9 cellular contexts compared by ENCODE assay signal in the genomic region with DNA sequence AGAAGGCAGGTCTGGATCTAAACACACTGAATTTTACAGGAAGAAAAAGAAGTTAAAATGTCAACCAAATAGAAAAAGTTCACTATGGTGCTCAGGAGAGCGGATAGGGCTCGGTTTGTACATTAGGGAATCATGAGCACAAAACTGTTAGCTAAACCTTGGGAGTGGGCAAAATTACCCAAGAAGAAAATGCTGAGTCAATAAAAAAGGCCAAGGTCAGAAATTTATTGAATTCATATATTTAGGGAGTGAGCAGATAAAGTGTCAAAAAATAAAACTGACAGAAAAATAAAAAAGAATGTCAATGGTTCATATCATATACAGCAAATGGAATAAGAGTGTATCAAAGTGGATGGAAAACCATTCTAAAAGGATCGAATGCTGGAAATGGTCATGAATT.
"Had no signal": no experiment of that assay in that cellular context is flagged by ENCODE, and none has a peak within 500 bp of the region (broad histone marks: within the 10 kb centered on the region; RNA-seq: fewer than 3 reads in every experiment).

No MANE protein-coding gene starts in this region.

- FAIRE-seq: HTR-8/SVneo had no signal

- DNase-seq: H7, HFFc6, Karpas-422, KBM-7 had no signal

- H3K27ac ChIP-seq: KMS-11 had no signal

- ATAC-seq: GM23338, HCT116 had no signal

- H3K36me3 ChIP-seq: HAP-1 had no signal

- H3K4me3 ChIP-seq: GM23338, HAP-1 had no signal

- H2AFZ ChIP-seq: GM23338 had no signal

- H3K9me3 ChIP-seq: HAP-1 had no signal

- H3K4me2 ChIP-seq: GM23338, KMS-11 had no signal

- H3K9ac ChIP-seq: KMS-11 had no signal

- H3K4me1 ChIP-seq: HAP-1 had no signal
